Comparison of ENCODE assay signal across 25 cellular contexts in the genomic region with DNA sequence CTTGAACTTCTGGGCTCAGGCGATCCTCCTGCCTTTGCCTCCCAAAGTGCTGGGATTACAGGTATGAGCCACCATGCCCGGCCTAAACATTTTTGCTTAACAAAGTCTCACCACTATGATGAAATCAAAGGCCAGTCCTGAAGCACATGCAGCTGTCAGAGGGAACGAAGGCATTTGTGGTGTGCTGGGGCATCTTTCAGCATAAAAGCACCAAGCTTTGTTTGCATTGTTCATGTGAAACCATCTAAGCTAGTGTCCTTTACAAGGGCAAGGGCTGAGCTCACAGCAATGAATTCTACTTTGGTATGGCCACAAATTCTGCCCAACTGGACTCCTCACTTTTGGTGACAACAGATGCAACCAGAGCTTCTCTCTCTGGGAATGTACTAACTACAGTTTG.
"Had no signal": no experiment of that assay in that cellular context is flagged by ENCODE, and none has a peak within 500 bp of the region (broad histone marks: within the 10 kb centered on the region; RNA-seq: fewer than 3 reads in every experiment).

No MANE protein-coding gene starts in this region.

- H3K4me3 ChIP-seq: SJCRH30, SK-N-MC had no signal

- ATAC-seq: activated CD4-positive, CD25-positive, alpha-beta regulatory T cell treated with anti-CD3 and anti-CD28 coated beads, Interleukin-2, amount 50 U/mL, for 24 hours; activated naive CD4-positive, alpha-beta T cell treated with anti-CD3 and anti-CD28 coated beads, Interleukin-2, amount 50 U/mL, for 72 hours; activated T-cell treated with anti-CD3 and anti-CD28 coated beads, Interleukin-2, amount 50 U/mL, for 4 hours; Panc1; WTC11 had no signal

- H3K36me3 ChIP-seq: SJCRH30 had no signal

- H3K27ac ChIP-seq: SJCRH30, SK-N-MC had no signal

- H3K9me3 ChIP-seq: SJCRH30 had no signal

- DNase-seq: activated CD4-positive, alpha-beta memory T cell treated with anti-CD3 and anti-CD28 coated beads for 36 hours; activated CD4-positive, alpha-beta T cell treated with anti-CD3 and anti-CD28 coated beads for 4 hours; activated CD4-positive, alpha-beta T cell treated with anti-CD3 and anti-CD28 coated beads, Interleukin-2, amount 50 U/mL, for 1 hour; activated CD8-positive, alpha-beta memory T cell treated with anti-CD3 and anti-CD28 coated beads, Interleukin-2, amount 50 U/mL, for 4 hours; activated gamma-delta T cell treated with Interleukin-2 at 50 U/mL for 16 hours; activated naive CD4-positive, alpha-beta T cell treated with anti-CD3 and anti-CD28 coated beads for 36 hours; activated T-cell treated with anti-CD3 and anti-CD28 coated beads for 4 hours; activated T-cell treated with anti-CD3 and anti-CD28 coated beads, Interleukin-2, amount 50 U/mL, for 4 hours; anterior cingulate cortex; caudate nucleus; cerebellar nuclear complex; KG1; NCI-H1105; NCI-H1417 treated with DMSO at 0.1 percent for 48 hours; NCI-H187 treated with DMSO at 0.1 percent for 48 hours; NCI-H2081; NCI-H345; NCI-H524 treated with DMSO at 0.1 percent for 48 hours; SHP77 had no signal

- H3K27me3 ChIP-seq: SJCRH30 had no signal

- H3K4me1 ChIP-seq: SJCRH30 had no signal
